Comparison of ENCODE assay signal across 13 cellular contexts in the genomic region with DNA sequence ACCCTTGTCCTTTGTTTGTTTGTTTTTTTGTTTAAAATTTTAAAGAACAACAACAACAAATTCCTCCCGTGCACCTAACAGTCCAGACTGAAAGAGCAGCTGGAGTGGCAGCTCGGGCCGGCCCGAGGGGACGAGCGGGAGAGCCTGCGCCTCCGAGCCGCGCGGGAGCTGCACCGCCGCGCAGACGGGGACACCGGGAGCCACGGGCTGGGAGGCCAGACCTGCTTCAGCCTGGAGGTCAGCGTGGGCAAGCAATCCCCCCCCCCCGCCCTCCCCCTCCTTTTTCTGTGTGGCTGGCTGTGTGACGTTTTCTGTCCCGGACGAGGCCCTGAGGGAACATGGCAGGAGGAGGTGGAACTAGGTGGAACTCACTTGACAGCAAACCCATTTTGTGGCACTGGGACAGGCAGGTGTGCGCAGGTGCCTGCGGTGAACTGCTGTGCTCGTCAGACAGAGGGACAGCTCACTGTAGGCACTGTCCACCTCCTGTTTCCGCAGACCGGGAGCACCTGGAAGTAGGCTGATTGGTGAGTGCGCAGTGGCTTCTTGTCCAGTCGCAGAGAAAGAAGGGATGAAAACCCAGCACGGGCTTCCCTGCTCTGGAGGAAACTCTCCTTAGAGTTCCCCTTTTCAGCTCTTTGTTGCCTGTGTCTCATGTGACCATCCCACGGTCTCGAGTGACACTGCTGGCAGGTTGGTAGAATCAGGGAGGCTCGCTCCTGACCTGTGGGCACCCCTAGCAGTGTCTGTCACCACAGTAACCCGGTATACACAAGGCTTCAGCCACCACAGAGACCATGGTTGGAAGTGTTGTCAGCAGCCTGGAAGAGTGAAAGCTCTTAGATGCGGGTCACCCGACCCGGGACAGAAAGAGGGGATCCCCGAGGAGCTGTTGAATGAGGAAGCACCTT.
DNase-seq lines count a peak whose midpoint lies in the region; ATAC-seq and FAIRE-seq lines count a peak whose summit lies in the region.
"Had no signal": no experiment of that assay in that cellular context is flagged by ENCODE, and none has a peak within 500 bp of the region (broad histone marks: within the 10 kb centered on the region; RNA-seq: fewer than 3 reads in every experiment).

No MANE protein-coding gene starts in this region.

- H3K4me3 ChIP-seq in naive thymus-derived CD4-positive, alpha-beta T cell (ENCODE audit: low read length), result no peak overlapping the region
- H3K4me3 ChIP-seq: GM23338 had no signal

- no peaks in the 10 kb centered on the region for H3K9me3 ChIP-seq in naive thymus-derived CD4-positive, alpha-beta T cell (ENCODE audit: control insufficient read depth in 2 of 3, low read length in 3 of 3)

- peaks cover 11% of the 10 kb centered on the region for H3K4me1 Mint-ChIP-seq in activated naive CD4-positive, alpha-beta T cell treated with anti-CD3 and anti-CD28 coated beads, Interleukin-2, amount 10 ng/mL, durations not matched to agents 7 days and 5 days
- no peaks in the 10 kb centered on the region for H3K4me1 Mint-ChIP-seq in central memory CD8-positive, alpha-beta T cell
- peaks cover 0 to 9% (median 7%) of the 10 kb centered on the region in 7 donors for H3K4me1 Mint-ChIP-seq in naive thymus-derived CD4-positive, alpha-beta T cell

- H3K27ac Mint-ChIP-seq in activated naive CD4-positive, alpha-beta T cell treated with anti-CD3 and anti-CD28 coated beads, Interleukin-2, amount 10 ng/mL, durations not matched to agents 7 days and 5 days, result no peak overlapping the region
- H3K27ac Mint-ChIP-seq in central memory CD8-positive, alpha-beta T cell (ENCODE audit: low read depth), result no peak overlapping the region
- H3K27ac Mint-ChIP-seq in naive thymus-derived CD4-positive, alpha-beta T cell, result peak overlapping the region in 1 of 9 donors; percentile 36
- H3K27ac Mint-ChIP-seq: activated CD4-positive, alpha-beta T cell treated with anti-CD3 and anti-CD28 coated beads, Interleukin-2, amount 10 ng/mL, durations not matched to agents 24 days and 14 days; GM23338 had no signal

- no peaks in the 10 kb centered on the region for H3K27me3 ChIP-seq in naive thymus-derived CD4-positive, alpha-beta T cell (ENCODE audit: control insufficient read depth in 2 of 2, insufficient read depth in 2 of 2, low read length in 2 of 2)

- intact Hi-C loops in naive thymus-derived CD4-positive, alpha-beta T cell (cut with micrococcal nuclease), result no loop called here

- POLR2A ChIA-PET in naive thymus-derived CD4-positive, alpha-beta T cell (lab: Charles Lee), result no interaction called here

- no peaks in the 10 kb centered on the region for H3K36me3 Mint-ChIP-seq in activated naive CD4-positive, alpha-beta T cell treated with anti-CD3 and anti-CD28 coated beads, Interleukin-2, amount 10 ng/mL, durations not matched to agents 7 days and 5 days
- peaks cover 1% of the 10 kb centered on the region for H3K36me3 Mint-ChIP-seq in central memory CD8-positive, alpha-beta T cell (ENCODE audit: insufficient read depth)
- H3K36me3 Mint-ChIP-seq in naive thymus-derived CD4-positive, alpha-beta T cell, result no peaks in the 10 kb centered on the region

- H3K4me1 ChIP-seq in naive thymus-derived CD4-positive, alpha-beta T cell (ENCODE audit: control insufficient read depth in 2 of 2, insufficient read depth in 2 of 2, low read length in 2 of 2), result no peaks in the 10 kb centered on the region

- H3K36me3 ChIP-seq in naive thymus-derived CD4-positive, alpha-beta T cell (ENCODE audit: control insufficient read depth in 2 of 3, insufficient read depth in 3 of 3, low read length in 3 of 3), result no peaks in the 10 kb centered on the region

- no peaks in the 10 kb centered on the region for H3K9me3 Mint-ChIP-seq in activated naive CD4-positive, alpha-beta T cell treated with anti-CD3 and anti-CD28 coated beads, Interleukin-2, amount 10 ng/mL, durations not matched to agents 7 days and 5 days
- no peaks in the 10 kb centered on the region for H3K9me3 Mint-ChIP-seq in central memory CD8-positive, alpha-beta T cell
- H3K9me3 Mint-ChIP-seq in naive thymus-derived CD4-positive, alpha-beta T cell, result no peaks in the 10 kb centered on the region
- H3K9me3 Mint-ChIP-seq: activated CD4-positive, alpha-beta T cell treated with anti-CD3 and anti-CD28 coated beads, Interleukin-2, amount 10 ng/mL, durations not matched to agents 24 days and 14 days; GM23338 had no signal

- peak; percentile 29 for DNase-seq in activated naive CD4-positive, alpha-beta T cell treated with anti-CD3 and anti-CD28 coated beads, Interleukin-2, amount 10 ng/mL, durations not matched to agents 7 days and 5 days
- DNase-seq in activated naive CD4-positive, alpha-beta T cell treated with anti-CD3 and anti-CD28 coated beads, Interleukin-2, amount 50 U/mL, for 16 hours, result no peak
- DNase-seq in central memory CD8-positive, alpha-beta T cell (ENCODE audit: low spot score in 2 of 2), result no peak
- DNase-seq in naive thymus-derived CD4-positive, alpha-beta T cell, result no peak
- no peak for DNase-seq in urothelium cell line (ENCODE audit: low spot score)
- DNase-seq in GM19238 (ENCODE audit: insufficient read length, low spot score), result no peak
- no peak for DNase-seq in NCI-H1930 (lab: John Stamatoyannopoulos, UW)
- DNase-seq: activated CD4-positive, alpha-beta T cell treated with anti-CD3 and anti-CD28 coated beads, Interleukin-2, amount 10 ng/mL, durations not matched to agents 24 days and 14 days; kidney; NCI-H1092 had no signal

- peaks cover 51% of the 10 kb centered on the region for H3K27me3 Mint-ChIP-seq in activated naive CD4-positive, alpha-beta T cell treated with anti-CD3 and anti-CD28 coated beads, Interleukin-2, amount 10 ng/mL, durations not matched to agents 7 days and 5 days
- H3K27me3 Mint-ChIP-seq in central memory CD8-positive, alpha-beta T cell, result peaks cover 54% of the 10 kb centered on the region
- peaks cover 4 to 21% (median 10%) of the 10 kb centered on the region in 5 donors for H3K27me3 Mint-ChIP-seq in naive thymus-derived CD4-positive, alpha-beta T cell
- H3K27me3 Mint-ChIP-seq: activated CD4-positive, alpha-beta T cell treated with anti-CD3 and anti-CD28 coated beads, Interleukin-2, amount 10 ng/mL, durations not matched to agents 24 days and 14 days had no signal

- no peak overlapping the region for H3K27ac ChIP-seq in naive thymus-derived CD4-positive, alpha-beta T cell (ENCODE audit: low read depth, low read length)

- peak; percentile 9 for FAIRE-seq in urothelium cell line (lab: Jason Lieb, UNC)
- FAIRE-seq: D721Med, kidney had no signal

- CTCF ChIA-PET in activated naive CD4-positive, alpha-beta T cell treated with anti-CD3 and anti-CD28 coated beads, Interleukin-2, amount 10 ng/mL, durations not matched to agents 7 days and 5 days (lab: Charles Lee), result interaction anchor here (0.7 to 1.4 kb wide), 2 partner anchors 89 to 920 kb away, joined by 3 to 8 read pairs; no protein-coding TSS in a partner anchor
- CTCF ChIA-PET in naive thymus-derived CD4-positive, alpha-beta T cell (lab: Charles Lee), result interaction anchor here (0.6 kb wide), 1 partner anchor 130 kb away, joined by 3 read pairs; no protein-coding TSS in a partner anchor

- no peak overlapping the region for H3K4me3 Mint-ChIP-seq in activated naive CD4-positive, alpha-beta T cell treated with anti-CD3 and anti-CD28 coated beads, Interleukin-2, amount 10 ng/mL, durations not matched to agents 7 days and 5 days
- H3K4me3 Mint-ChIP-seq in central memory CD8-positive, alpha-beta T cell, result no peak overlapping the region
- H3K4me3 Mint-ChIP-seq in naive thymus-derived CD4-positive, alpha-beta T cell, result peak overlapping the region in 3 of 10 donors; percentile 17 to 41 (median 22)
- H3K4me3 Mint-ChIP-seq: activated CD4-positive, alpha-beta T cell treated with anti-CD3 and anti-CD28 coated beads, Interleukin-2, amount 10 ng/mL, durations not matched to agents 24 days and 14 days; GM23338 had no signal

- peak; percentile 40 for ATAC-seq in central memory CD8-positive, alpha-beta T cell (replicated peaks; ENCODE audit: extremely low read depth, poor library complexity, severe bottlenecking)
- ATAC-seq in naive thymus-derived CD4-positive, alpha-beta T cell, result peak; percentile 69
- no peak for ATAC-seq in HG02938 (IDR thresholded peaks at IDR 0.05; ENCODE audit: unreplicated experiment)
- ATAC-seq: GM23338 had no signal
